Comparison of ENCODE assay signal across 8 cellular contexts in genomic region chrX:123962794-123963373, GRCh38. TPM values are rescaled to one million over a fixed set of nuclear protein-coding genes. Genes with fewer than 3 reads are reported as not detected.
DNase-seq lines count a peak whose midpoint lies in the region; ATAC-seq and TF ChIP-seq lines count a peak whose summit lies in the region.

No MANE protein-coding gene starts in this region.

- H3K9me3 ChIP-seq in SU-DHL-6 (ENCODE audit: insufficient read depth, low read length) (no peaks in the 10 kb centered on the region), parathyroid adenoma (ENCODE audit: control insufficient read depth, low read length) (no peaks in the 10 kb centered on the region), transverse colon (no peaks in the 10 kb centered on the region)

- intact Hi-C loops in Right ventricle myocardium superior (cut with DNase I) (no loop called here), transverse colon (cut with DNase I; ENCODE audit: low total_unique reads) (no loop called here)

- H3K79me2 ChIP-seq in SU-DHL-6 (ENCODE audit: insufficient read depth, low read length) (peaks cover 72% of the 10 kb centered on the region), parathyroid adenoma (peaks cover 19% of the 10 kb centered on the region)

- peak; percentile 85 for TF ChIP-seq POLR2A in transverse colon (IDR thresholded peaks at IDR 0.05)

- H3K4me1 ChIP-seq in parathyroid adenoma (no peaks in the 10 kb centered on the region), transverse colon (peaks cover 0 to 17% (median 0%) of the 10 kb centered on the region in 4 donors)

- no peaks in the 10 kb centered on the region for H3K9me2 ChIP-seq in SU-DHL-6 (replicated peaks; ENCODE audit: insufficient read depth, low read length)

- H3K36me3 ChIP-seq in SU-DHL-6 (ENCODE audit: low read length) (no peaks in the 10 kb centered on the region), parathyroid adenoma (ENCODE audit: control insufficient read depth, insufficient read depth, low read length) (no peaks in the 10 kb centered on the region), transverse colon (no peaks in the 10 kb centered on the region)

- H4K20me1 ChIP-seq in SU-DHL-6 (ENCODE audit: low read depth, low read length): peaks cover 8% of the 10 kb centered on the region; the same call in 1 of the 2 replicates

- no peak for TF ChIP-seq EP300 in transverse colon (IDR thresholded peaks at IDR 0.05; ENCODE audit: low read depth)

- DNase-seq in GM12864 (ENCODE audit: low read depth) (peak; percentile 66), NCI-H1417 (lab: John Stamatoyannopoulos, UW) (peak; percentile 78 to 92 (median 92)), Right ventricle myocardium superior (peak; percentile 89), transverse colon (peak; percentile 89)
- DNase-seq in activated naive CD8-positive, alpha-beta T cell treated with anti-CD3 and anti-CD28 coated beads, Interleukin-2, amount 50 U/mL, for 16 hours (ENCODE audit: low read depth, low spot score): peak; percentile 67

- H3K9ac ChIP-seq in SU-DHL-6 (ENCODE audit: low read length) (peak overlapping the region; percentile 99), parathyroid adenoma (peak overlapping the region; percentile 3)

- peak; percentile 41 for ATAC-seq in HG02763 (IDR thresholded peaks at IDR 0.05; ENCODE audit: unreplicated experiment)
- ATAC-seq in Right ventricle myocardium superior (ENCODE audit: poor library complexity): peak; percentile 71

- 39% methylated on average over 22 of the region's 22 CpGs; no CpG with 5 or more reads in 1 of the 2 donors for WGBS in transverse colon (ENCODE audit: low coverage in 1 of 2), 2 donors

- TF ChIP-seq CTCF in GM12864 (IDR thresholded peaks at IDR 0.05; ENCODE audit: low read depth, low read length, missing control alignments): no peak
- TF ChIP-seq CTCF in SU-DHL-6 (IDR thresholded peaks at IDR 0.05; ENCODE audit: insufficient read depth, low read length, poor library complexity, severe bottlenecking): no peak
- no peak for TF ChIP-seq CTCF in parathyroid adenoma (IDR thresholded peaks at IDR 0.05)
- TF ChIP-seq CTCF in transverse colon (IDR thresholded peaks at IDR 0.05): no peak

- H3K27ac ChIP-seq in SU-DHL-6 (ENCODE audit: low read depth, low read length) (peak overlapping the region; percentile 93), parathyroid adenoma (peak overlapping the region; percentile 99), transverse colon (peak overlapping the region; percentile 94 to 99 (median 99))

- H3F3A ChIP-seq in SU-DHL-6 (ENCODE audit: insufficient read depth): peaks cover 10% of the 10 kb centered on the region; the same call in 1 of the 2 replicates

- H2AFZ ChIP-seq in SU-DHL-6 (ENCODE audit: low read depth, low read length, severe bottlenecking) (no peak overlapping the region), parathyroid adenoma (peak overlapping the region; percentile 46)

- peak overlapping the region; percentile 99 for H3K4me2 ChIP-seq in SU-DHL-6 (ENCODE audit: low read depth, low read length, poor library complexity, severe bottlenecking)
- H3K4me2 ChIP-seq in parathyroid adenoma (ENCODE audit: low read length): peak overlapping the region; percentile 79

- H3K4me3 ChIP-seq in GM12864 (ENCODE audit: low read depth, low read length): peak overlapping the region; percentile 86
- H3K4me3 ChIP-seq in SU-DHL-6 (ENCODE audit: insufficient read depth, low read length, poor library complexity, severe bottlenecking): peak overlapping the region; percentile 89
- H3K4me3 ChIP-seq in parathyroid adenoma (ENCODE audit: low read depth, low read length): peak overlapping the region; percentile 84
- H3K4me3 ChIP-seq in transverse colon: peak overlapping the region; percentile 15 to 91 (median 72)

- in situ Hi-C loops in transverse colon (cut with MboI; ENCODE audit: low pct_ligation_motif_present in 1 of 4, low pct_unique_long_range_greater_than_20kb in 1 of 4, low sequenced_read_pairs in 3 of 4): no loop called here

- H3K27me3 ChIP-seq in SU-DHL-6 (ENCODE audit: low read length): no peaks in the 10 kb centered on the region
- H3K27me3 ChIP-seq in parathyroid adenoma (ENCODE audit: control insufficient read depth, insufficient read depth, low read length): no peaks in the 10 kb centered on the region
- no peaks in the 10 kb centered on the region for H3K27me3 ChIP-seq in transverse colon

RNA-seq across cellular contexts. Expression of gene STAG2, which starts 1.4 kb away (rescaled TPM):
- 30.0 TPM for total RNA-seq in Right ventricle myocardium superior
- 100 to 1,000 TPM in 1 of 4 donors, 10 to 100 TPM in 3; 20.7 to 103 (median 79.5) TPM for total RNA-seq in transverse colon

Comparison
In these comparisons a context has a peak if more than half of its experiments do, and no peak if none do; other contexts are left out.
1. Peak in every context shown above with its lines: DNase-seq, ATAC-seq, H3K4me3 ChIP-seq and H3K27ac ChIP-seq.